9 cellular contexts compared by ENCODE assay signal in genomic region chr15:40291088-40291574, GRCh38. TPM values are rescaled to one million over a fixed set of nuclear protein-coding genes. Genes with fewer than 3 reads are reported as not detected.
DNase-seq lines count a peak whose midpoint lies in the region; ATAC-seq and TF ChIP-seq lines count a peak whose summit lies in the region.
"Had no signal": no experiment of that assay in that cellular context is flagged by ENCODE, and none has a peak within 500 bp of the region (broad histone marks: within the 10 kb centered on the region; RNA-seq: fewer than 3 reads in every experiment).

No MANE protein-coding gene starts in this region.

- POLR2A ChIA-PET in HEK293T (lab: Yijun Ruan, JAX), result no interaction called here

- peak overlapping the region; percentile 80 for H3K4me3 ChIP-seq in SK-N-MC

- H3K4me3 Mint-ChIP-seq in glutamatergic neuron (ENCODE audit: unreplicated experiment) (no peak overlapping the region), T-helper 17 cell (no peak overlapping the region)

- H3K36me3 Mint-ChIP-seq in glutamatergic neuron (ENCODE audit: unreplicated experiment) (no peaks in the 10 kb centered on the region), T-helper 17 cell (ENCODE audit: low read depth) (peaks cover 2% of the 10 kb centered on the region)

- H3K27ac ChIP-seq in SK-N-MC, result no peak overlapping the region

- DNase-seq in HEK293T (ENCODE audit: extremely low spot score) (peak; percentile 40), SK-N-MC (ENCODE audit: low read depth, low spot score) (no peak), glutamatergic neuron (peak; percentile 77), sciatic nerve (ENCODE audit: low spot score) (no peak), T-helper 17 cell (no peak), GM19238 (ENCODE audit: insufficient read length, low spot score) (no peak)
- no peak for DNase-seq in activated CD8-positive, alpha-beta memory T cell treated with anti-CD3 and anti-CD28 coated beads, Interleukin-2, amount 50 U/mL, for 4 hours

- peaks cover 16% of the 10 kb centered on the region for H3K27me3 Mint-ChIP-seq in glutamatergic neuron (ENCODE audit: unreplicated experiment)
- H3K27me3 Mint-ChIP-seq in T-helper 17 cell, result no peaks in the 10 kb centered on the region

- H3K9me3 ChIP-seq in SK-N-MC (ENCODE audit: low read depth, low read length), result no peaks in the 10 kb centered on the region
- no peaks in the 10 kb centered on the region for H3K9me3 ChIP-seq in T-helper 17 cell (ENCODE audit: control insufficient read depth, low read length, poor library complexity, severe bottlenecking)

- no peaks in the 10 kb centered on the region for H3K36me3 ChIP-seq in SK-N-MC (ENCODE audit: insufficient read depth, low read length)

- no peak for TF ChIP-seq CTCF in glutamatergic neuron (IDR thresholded peaks at IDR 0.05; ENCODE audit: partially characterized antibody, unreplicated experiment)

- peak overlapping the region; percentile 75 for H3K9ac ChIP-seq in SK-N-MC (ENCODE audit: insufficient read length)

- H3K4me1 Mint-ChIP-seq in glutamatergic neuron (ENCODE audit: low read depth, unreplicated experiment) (peaks cover 3% of the 10 kb centered on the region), T-helper 17 cell (peaks cover 2% of the 10 kb centered on the region)

- ATAC-seq in sciatic nerve (peak; percentile 50), T-helper 17 cell (no peak), HG02973 (IDR thresholded peaks at IDR 0.05; ENCODE audit: unreplicated experiment) (no peak)

- CTCF ChIA-PET in HEK293T (lab: Yijun Ruan, JAX), result interaction anchor here (1.4 to 2.1 kb wide), 3 partner anchors 12 to 18 kb away, joined by 5 to 12 read pairs (median 7); no protein-coding TSS in a partner anchor

- no peak overlapping the region for H3K27ac Mint-ChIP-seq in glutamatergic neuron (ENCODE audit: unreplicated experiment)
- H3K27ac Mint-ChIP-seq in T-helper 17 cell, result no peak overlapping the region

- H3K9me3 Mint-ChIP-seq in glutamatergic neuron (ENCODE audit: unreplicated experiment), result peaks cover 7% of the 10 kb centered on the region

- intact Hi-C loops in sciatic nerve (cut with DNase I), result no loop called here

TF ChIP-seq in HEK293T, 16 proteins besides CTCF, POLR2A, EP300 and RAD21:
- no peak for TF ChIP-seq ZNF384 (IDR thresholded peaks at IDR 0.05)
- peak; percentile 72 for TF ChIP-seq L3MBTL2 (conservative IDR thresholded peaks at IDR 0.05)

RNA-seq across cellular contexts. Expression of gene ANKRD63, which starts 8.3 kb away (rescaled TPM):
- not detected for total RNA-seq in glutamatergic neuron (ENCODE audit: unreplicated experiment)
- total RNA-seq in sciatic nerve, result not detected
- total RNA-seq in T-helper 17 cell, result under 1 TPM in 1 of 2 donors, not detected in 1; 0.42 TPM

RNA-seq across cellular contexts. Expression of gene PLCB2, which starts 16.6 kb away (rescaled TPM):
- total RNA-seq in glutamatergic neuron (ENCODE audit: unreplicated experiment) (2.6 TPM), sciatic nerve (43.4 TPM), T-helper 17 cell (100 to 1,000 TPM; 228 to 238 TPM)

RNA-seq across cellular contexts. Expression of gene INAFM2, which starts 32.4 kb away (rescaled TPM):
- 15.9 TPM for total RNA-seq in glutamatergic neuron (ENCODE audit: unreplicated experiment)
- 25.5 TPM for total RNA-seq in sciatic nerve
- 10 to 100 TPM in 1 of 2 donors, 1 to 10 TPM in 1; 9.2 to 48.3 TPM for total RNA-seq in T-helper 17 cell

RNA-seq across cellular contexts. Expression of gene CCDC9B, which starts 49.6 kb away (rescaled TPM):
- total RNA-seq in glutamatergic neuron (ENCODE audit: unreplicated experiment), result 0.49 TPM
- total RNA-seq in sciatic nerve, result 37.8 TPM
- total RNA-seq in T-helper 17 cell, result 1 to 10 TPM; 4.1 to 5.3 TPM

RNA-seq across cellular contexts. Expression of gene PAK6, which starts 52.3 kb away (rescaled TPM):
- total RNA-seq in glutamatergic neuron (ENCODE audit: unreplicated experiment) (not detected), sciatic nerve (0.31 TPM), T-helper 17 cell (not detected)
- total RNA-seq: pulmonary artery endothelial cell had no signal

Comparison
In these comparisons a context has a peak if more than half of its experiments do, and no peak if none do; other contexts are left out.
1. DNase-seq: peak in HEK293T (single experiment) and glutamatergic neuron (single experiment); none in SK-N-MC (single experiment), sciatic nerve (single experiment), T-helper 17 cell (0 of 3), GM19238 (single experiment) and activated CD8-positive, alpha-beta memory T cell treated with anti-CD3 and anti-CD28 coated beads, Interleukin-2, amount 50 U/mL, for 4 hours (single experiment).
2. RNA of gene PLCB2, which starts 16.6 kb away (total RNA-seq): 228 to 238 TPM in T-helper 17 cell and 43.4 TPM in sciatic nerve (single experiment); 2.6 TPM in glutamatergic neuron (single experiment); every median in the first group is over 10 times any median in the second.